In genomic region chr2:173221081-173221695, GRCh38 we compare ENCODE assay signal across 16 cellular contexts.
"Had no signal": no experiment of that assay in that cellular context is flagged by ENCODE, and none has a peak within 500 bp of the region (broad histone marks: within the 10 kb centered on the region; RNA-seq: fewer than 3 reads in every experiment).

No MANE protein-coding gene starts in this region.

- H3K9me3 Mint-ChIP-seq: activated CD4-positive, alpha-beta T cell treated with anti-CD3 and anti-CD28 coated beads, Interleukin-2, amount 10 ng/mL, durations not matched to agents 7 days and 5 days; activated CD8-positive, alpha-beta T cell treated with anti-CD3 and anti-CD28 coated beads for 36 hours; activated naive CD4-positive, alpha-beta T cell treated with anti-CD3 and anti-CD28 coated beads, Interleukin-2, amount 50 U/mL, for 24 hours; activated T-helper 1 cell treated with anti-CD3 and anti-CD28 coated beads, Interleukin-12 subunit alpha, Interleukin-12 subunit beta, Interleukin-2, Interleukin-4 antibody, amounts not matched to agents 30 ng/mL and 10 ng/mL and 1 ng/mL, durations not matched to agents 14 hours and 24 hours and 36 hours; memory B cell had no signal

- H3K27me3 ChIP-seq: colonic mucosa, heart left ventricle, upper lobe of left lung had no signal

- H3K4me3 Mint-ChIP-seq: activated CD4-positive, alpha-beta T cell treated with anti-CD3 and anti-CD28 coated beads, Interleukin-2, amount 10 ng/mL, durations not matched to agents 7 days and 5 days; activated CD8-positive, alpha-beta memory T cell treated with anti-CD3 and anti-CD28 coated beads, Interleukin-2, amount 10 ng/mL, durations not matched to agents 7 days and 5 days; activated CD8-positive, alpha-beta T cell treated with anti-CD3 and anti-CD28 coated beads for 36 hours; activated naive CD4-positive, alpha-beta T cell treated with anti-CD3 and anti-CD28 coated beads, Interleukin-2, amount 50 U/mL, for 24 hours; activated T-helper 1 cell treated with anti-CD3 and anti-CD28 coated beads, Interleukin-12 subunit alpha, Interleukin-12 subunit beta, Interleukin-2, Interleukin-4 antibody, amounts not matched to agents 30 ng/mL and 10 ng/mL and 1 ng/mL, durations not matched to agents 14 hours and 24 hours and 36 hours; memory B cell had no signal

- H3K4me1 Mint-ChIP-seq: memory B cell had no signal

- H3K27ac Mint-ChIP-seq: activated CD4-positive, alpha-beta T cell treated with anti-CD3 and anti-CD28 coated beads, Interleukin-2, amount 10 ng/mL, durations not matched to agents 7 days and 5 days; activated CD8-positive, alpha-beta memory T cell treated with anti-CD3 and anti-CD28 coated beads, Interleukin-2, amount 10 ng/mL, durations not matched to agents 7 days and 5 days; activated CD8-positive, alpha-beta T cell treated with anti-CD3 and anti-CD28 coated beads for 36 hours; activated naive CD4-positive, alpha-beta T cell treated with anti-CD3 and anti-CD28 coated beads, Interleukin-2, amount 50 U/mL, for 24 hours; activated T-helper 1 cell treated with anti-CD3 and anti-CD28 coated beads, Interleukin-12 subunit alpha, Interleukin-12 subunit beta, Interleukin-2, Interleukin-4 antibody, amounts not matched to agents 30 ng/mL and 10 ng/mL and 1 ng/mL, durations not matched to agents 14 hours and 24 hours and 36 hours; memory B cell had no signal

- H3K27me3 Mint-ChIP-seq: activated CD8-positive, alpha-beta T cell treated with anti-CD3 and anti-CD28 coated beads for 36 hours; memory B cell had no signal

- H3K27ac ChIP-seq: colonic mucosa, heart left ventricle, upper lobe of left lung, VCaP had no signal

- H3K9me3 ChIP-seq: colonic mucosa, heart left ventricle, upper lobe of left lung had no signal

- H3K4me3 ChIP-seq: colonic mucosa, heart left ventricle, upper lobe of left lung had no signal

- ATAC-seq: activated CD8-positive, alpha-beta memory T cell treated with anti-CD3 and anti-CD28 coated beads, Interleukin-2, amount 10 ng/mL, durations not matched to agents 7 days and 5 days; activated CD8-positive, alpha-beta T cell treated with anti-CD3 and anti-CD28 coated beads for 36 hours; heart left ventricle; stimulated activated naive CD8-positive, alpha-beta T cell treated with anti-CD3 and anti-CD28 coated beads, Interleukin-15, Interleukin-2, amounts not matched to agents 100 U/mL and 50 U/mL, for 24 hours had no signal

- H3K4me1 ChIP-seq: colonic mucosa had no signal

- DNase-seq: activated CD4-positive, alpha-beta T cell treated with anti-CD3 and anti-CD28 coated beads, Interleukin-2, amount 10 ng/mL, durations not matched to agents 7 days and 5 days; activated CD4-positive, CD25-positive, alpha-beta regulatory T cell treated with anti-CD3 and anti-CD28 coated beads, Interleukin-2, amount 50 U/mL, for 72 hours; activated CD8-positive, alpha-beta memory T cell treated with anti-CD3 and anti-CD28 coated beads, Interleukin-2, amount 10 ng/mL, durations not matched to agents 7 days and 5 days; activated CD8-positive, alpha-beta T cell treated with anti-CD3 and anti-CD28 coated beads for 36 hours; activated gamma-delta T cell; aorta; colonic mucosa; heart left ventricle; posterior cingulate gyrus; stimulated activated CD4-positive, alpha-beta T cell treated with anti-CD3 and anti-CD28 coated beads, Interleukin-4, amount 100 ng/mL, for 24 hours; stimulated activated naive CD8-positive, alpha-beta T cell treated with anti-CD3 and anti-CD28 coated beads, Interleukin-15, Interleukin-2, amounts not matched to agents 100 U/mL and 50 U/mL, for 24 hours; upper lobe of left lung had no signal

- H3K36me3 ChIP-seq: colonic mucosa, upper lobe of left lung had no signal

- H3K36me3 Mint-ChIP-seq: activated naive CD4-positive, alpha-beta T cell treated with anti-CD3 and anti-CD28 coated beads, Interleukin-2, amount 50 U/mL, for 24 hours had no signal
